16 cellular contexts compared by ENCODE assay signal in the genomic region with DNA sequence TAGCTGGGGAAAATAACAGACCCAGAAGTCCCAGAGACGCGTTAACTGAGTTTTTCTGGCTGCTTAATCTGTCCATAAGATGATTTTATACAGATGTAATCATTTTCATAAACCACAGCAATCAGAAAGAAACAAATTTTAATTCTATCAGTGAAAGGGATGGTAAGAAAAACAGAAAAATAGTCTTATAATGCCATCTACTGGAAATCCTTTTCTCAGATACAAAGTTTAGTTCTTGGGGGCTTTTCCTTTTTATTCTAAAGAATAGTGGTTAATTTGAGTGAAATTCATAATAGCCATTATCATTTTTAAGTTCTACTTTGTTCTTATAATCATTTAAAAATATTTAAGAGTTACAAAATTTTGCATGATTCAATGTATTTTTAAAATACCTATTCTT.
"Had no signal": no experiment of that assay in that cellular context is flagged by ENCODE, and none has a peak within 500 bp of the region (broad histone marks: within the 10 kb centered on the region; RNA-seq: fewer than 3 reads in every experiment).

No MANE protein-coding gene starts in this region.

- H3K27me3 Mint-ChIP-seq: activated CD8-positive, alpha-beta memory T cell treated with anti-CD3 and anti-CD28 coated beads, Interleukin-2, amount 10 ng/mL, durations not matched to agents 7 days and 5 days; activated naive CD4-positive, alpha-beta T cell treated with anti-CD3 and anti-CD28 coated beads, Interleukin-2, amount 50 U/mL, for 24 hours; activated T-cell treated with anti-CD3 and anti-CD28 coated beads, Interleukin-2, amount 50 U/mL, for 24 hours; natural killer cell treated with Interleukin-12 subunit alpha and Interleukin-12 subunit beta and Interleukin-15 and Interleukin-18, amount 100 ng/mL, for 72 hours had no signal

- H3K9me3 Mint-ChIP-seq: activated naive CD4-positive, alpha-beta T cell treated with anti-CD3 and anti-CD28 coated beads, Interleukin-2, amount 50 U/mL, for 24 hours; activated T-cell treated with anti-CD3 and anti-CD28 coated beads, Interleukin-2, amount 50 U/mL, for 24 hours; natural killer cell treated with Interleukin-12 subunit alpha and Interleukin-12 subunit beta and Interleukin-15 and Interleukin-18, amount 100 ng/mL, for 72 hours had no signal

- H3K27ac ChIP-seq: brain microvascular endothelial cell, esophagus squamous epithelium, left lung, stomach, thoracic aorta had no signal

- DNase-seq: activated CD4-positive, alpha-beta T cell treated with anti-CD3 and anti-CD28 coated beads, Interleukin-2, amount 50 U/mL, for 48 hours; activated CD8-positive, alpha-beta memory T cell treated with anti-CD3 and anti-CD28 coated beads, Interleukin-2, amount 10 ng/mL, durations not matched to agents 7 days and 5 days; activated effector memory CD4-positive, alpha-beta T cell treated with Interleukin-2 at 50 U/mL for 16 hours; activated T-cell treated with anti-CD3 and anti-CD28 coated beads, Interleukin-2, amount 50 U/mL, for 24 hours; amniotic stem cell; brain microvascular endothelial cell; esophagus squamous epithelium; foreskin melanocyte; head of caudate nucleus; islet precursor cell; left lung; stimulated activated CD4-positive, alpha-beta T cell treated with anti-CD3 and anti-CD28 coated beads, Interleukin-4, amount 100 ng/mL, for 4 hours; stomach had no signal

- H3K4me1 ChIP-seq: esophagus squamous epithelium, left lung had no signal

- H3K9me3 ChIP-seq: esophagus squamous epithelium, left lung, stomach, thoracic aorta had no signal

- H3K27ac Mint-ChIP-seq: activated CD8-positive, alpha-beta memory T cell treated with anti-CD3 and anti-CD28 coated beads, Interleukin-2, amount 10 ng/mL, durations not matched to agents 7 days and 5 days; activated naive CD4-positive, alpha-beta T cell treated with anti-CD3 and anti-CD28 coated beads, Interleukin-2, amount 50 U/mL, for 24 hours; activated T-cell treated with anti-CD3 and anti-CD28 coated beads, Interleukin-2, amount 50 U/mL, for 24 hours; natural killer cell treated with Interleukin-12 subunit alpha and Interleukin-12 subunit beta and Interleukin-15 and Interleukin-18, amount 100 ng/mL, for 72 hours had no signal

- H3K27me3 ChIP-seq: brain microvascular endothelial cell, esophagus squamous epithelium, left lung, stomach had no signal

- H3K4me3 ChIP-seq: esophagus squamous epithelium, left lung, stomach, thoracic aorta had no signal

- H3K4me3 Mint-ChIP-seq: activated CD8-positive, alpha-beta memory T cell treated with anti-CD3 and anti-CD28 coated beads, Interleukin-2, amount 10 ng/mL, durations not matched to agents 7 days and 5 days; activated naive CD4-positive, alpha-beta T cell treated with anti-CD3 and anti-CD28 coated beads, Interleukin-2, amount 50 U/mL, for 24 hours; activated T-cell treated with anti-CD3 and anti-CD28 coated beads, Interleukin-2, amount 50 U/mL, for 24 hours; natural killer cell treated with Interleukin-12 subunit alpha and Interleukin-12 subunit beta and Interleukin-15 and Interleukin-18, amount 100 ng/mL, for 72 hours had no signal

- H3K4me1 Mint-ChIP-seq: activated naive CD4-positive, alpha-beta T cell treated with anti-CD3 and anti-CD28 coated beads, Interleukin-2, amount 50 U/mL, for 24 hours had no signal
